1 cellular context compared by ENCODE assay signal in the genomic region with DNA sequence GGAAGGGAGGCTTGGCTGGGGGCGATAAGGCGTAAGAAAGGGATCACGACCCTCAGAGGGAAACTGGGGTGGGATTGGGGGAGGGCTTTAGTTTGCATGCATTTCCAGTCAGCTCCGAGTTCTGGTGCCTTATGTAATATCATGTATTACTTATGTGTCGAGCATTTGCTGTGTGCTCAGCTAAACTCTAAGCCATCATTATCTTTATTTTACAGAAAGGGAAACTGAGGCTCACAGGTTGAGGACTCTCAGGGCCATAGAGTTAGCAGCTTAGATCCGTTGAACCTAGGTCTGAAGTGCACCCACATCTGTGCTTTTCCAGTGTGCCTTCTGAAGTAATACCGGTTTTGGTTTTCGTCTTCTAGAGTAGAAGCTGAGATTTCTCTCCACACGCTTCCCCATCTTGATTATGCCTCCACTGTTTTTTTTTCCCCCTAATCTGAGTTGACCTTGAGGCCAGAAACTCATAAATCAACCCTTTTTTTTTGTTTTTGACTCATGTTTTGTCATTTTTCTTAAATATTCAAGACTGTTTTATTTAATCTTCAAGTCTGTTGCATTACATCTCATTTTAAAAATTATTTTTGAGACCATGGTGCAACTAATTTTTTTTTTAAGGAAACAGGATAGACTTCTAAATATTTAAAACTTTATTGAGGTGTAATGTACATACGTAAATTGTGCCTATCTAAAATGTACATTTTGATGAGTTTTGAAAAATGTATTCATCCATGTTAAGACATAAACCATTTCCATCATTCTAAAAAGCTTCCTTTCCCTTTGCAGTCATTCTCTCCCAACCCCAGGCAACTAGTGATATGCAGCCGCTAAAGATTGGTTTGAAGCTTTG.
A peak's percentile ranks its signal among the peaks of the same experiment; 100 is the strongest.
TF ChIP-seq lines count a peak whose summit lies in the region.

No MANE protein-coding gene starts in this region.

TF ChIP-seq in HepG2, 621 proteins besides CTCF, POLR2A, EP300 and RAD21 (continues in another document):
- no peak for TF ChIP-seq ZNF121 (CRISPR knock-in tag; IDR thresholded peaks at IDR 0.05)
- TF ChIP-seq, protein P1, sequence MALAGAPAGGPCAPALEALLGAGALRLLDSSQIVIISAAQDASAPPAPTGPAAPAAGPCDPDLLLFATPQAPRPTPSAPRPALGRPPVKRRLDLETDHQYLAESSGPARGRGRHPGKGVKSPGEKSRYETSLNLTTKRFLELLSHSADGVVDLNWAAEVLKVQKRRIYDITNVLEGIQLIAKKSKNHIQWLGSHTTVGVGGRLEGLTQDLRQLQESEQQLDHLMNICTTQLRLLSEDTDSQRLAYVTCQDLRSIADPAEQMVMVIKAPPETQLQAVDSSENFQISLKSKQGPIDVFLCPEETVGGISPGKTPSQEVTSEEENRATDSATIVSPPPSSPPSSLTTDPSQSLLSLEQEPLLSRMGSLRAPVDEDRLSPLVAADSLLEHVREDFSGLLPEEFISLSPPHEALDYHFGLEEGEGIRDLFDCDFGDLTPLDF (CRISPR knock-in tag; IDR thresholded peaks at IDR 0.05) = peak; percentile 3; the same call in 1 of the 2 replicates
- no peak for TF ChIP-seq PITX1 (CRISPR knock-in tag; IDR thresholded peaks at IDR 0.05)
- TF ChIP-seq, protein P2, sequence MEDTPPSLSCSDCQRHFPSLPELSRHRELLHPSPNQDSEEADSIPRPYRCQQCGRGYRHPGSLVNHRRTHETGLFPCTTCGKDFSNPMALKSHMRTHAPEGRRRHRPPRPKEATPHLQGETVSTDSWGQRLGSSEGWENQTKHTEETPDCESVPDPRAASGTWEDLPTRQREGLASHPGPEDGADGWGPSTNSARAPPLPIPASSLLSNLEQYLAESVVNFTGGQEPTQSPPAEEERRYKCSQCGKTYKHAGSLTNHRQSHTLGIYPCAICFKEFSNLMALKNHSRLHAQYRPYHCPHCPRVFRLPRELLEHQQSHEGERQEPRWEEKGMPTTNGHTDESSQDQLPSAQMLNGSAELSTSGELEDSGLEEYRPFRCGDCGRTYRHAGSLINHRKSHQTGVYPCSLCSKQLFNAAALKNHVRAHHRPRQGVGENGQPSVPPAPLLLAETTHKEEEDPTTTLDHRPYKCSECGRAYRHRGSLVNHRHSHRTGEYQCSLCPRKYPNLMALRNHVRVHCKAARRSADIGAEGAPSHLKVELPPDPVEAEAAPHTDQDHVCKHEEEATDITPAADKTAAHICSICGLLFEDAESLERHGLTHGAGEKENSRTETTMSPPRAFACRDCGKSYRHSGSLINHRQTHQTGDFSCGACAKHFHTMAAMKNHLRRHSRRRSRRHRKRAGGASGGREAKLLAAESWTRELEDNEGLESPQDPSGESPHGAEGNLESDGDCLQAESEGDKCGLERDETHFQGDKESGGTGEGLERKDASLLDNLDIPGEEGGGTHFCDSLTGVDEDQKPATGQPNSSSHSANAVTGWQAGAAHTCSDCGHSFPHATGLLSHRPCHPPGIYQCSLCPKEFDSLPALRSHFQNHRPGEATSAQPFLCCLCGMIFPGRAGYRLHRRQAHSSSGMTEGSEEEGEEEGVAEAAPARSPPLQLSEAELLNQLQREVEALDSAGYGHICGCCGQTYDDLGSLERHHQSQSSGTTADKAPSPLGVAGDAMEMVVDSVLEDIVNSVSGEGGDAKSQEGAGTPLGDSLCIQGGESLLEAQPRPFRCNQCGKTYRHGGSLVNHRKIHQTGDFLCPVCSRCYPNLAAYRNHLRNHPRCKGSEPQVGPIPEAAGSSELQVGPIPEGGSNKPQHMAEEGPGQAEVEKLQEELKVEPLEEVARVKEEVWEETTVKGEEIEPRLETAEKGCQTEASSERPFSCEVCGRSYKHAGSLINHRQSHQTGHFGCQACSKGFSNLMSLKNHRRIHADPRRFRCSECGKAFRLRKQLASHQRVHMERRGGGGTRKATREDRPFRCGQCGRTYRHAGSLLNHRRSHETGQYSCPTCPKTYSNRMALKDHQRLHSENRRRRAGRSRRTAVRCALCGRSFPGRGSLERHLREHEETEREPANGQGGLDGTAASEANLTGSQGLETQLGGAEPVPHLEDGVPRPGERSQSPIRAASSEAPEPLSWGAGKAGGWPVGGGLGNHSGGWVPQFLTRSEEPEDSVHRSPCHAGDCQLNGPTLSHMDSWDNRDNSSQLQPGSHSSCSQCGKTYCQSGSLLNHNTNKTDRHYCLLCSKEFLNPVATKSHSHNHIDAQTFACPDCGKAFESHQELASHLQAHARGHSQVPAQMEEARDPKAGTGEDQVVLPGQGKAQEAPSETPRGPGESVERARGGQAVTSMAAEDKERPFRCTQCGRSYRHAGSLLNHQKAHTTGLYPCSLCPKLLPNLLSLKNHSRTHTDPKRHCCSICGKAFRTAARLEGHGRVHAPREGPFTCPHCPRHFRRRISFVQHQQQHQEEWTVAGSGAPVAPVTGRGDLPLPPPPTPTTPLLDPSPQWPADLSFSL (CRISPR knock-in tag; IDR thresholded peaks at IDR 0.05) = 0 out of 2 replicates have a peak, but pooled peaks have one; percentile 45
- TF ChIP-seq CREB1 (IDR thresholded peaks at IDR 0.05) = no peak
- 0 out of 2 replicates have a peak, but pooled peaks have one; percentile 26 for TF ChIP-seq CREB1 (CRISPR knock-in tag; IDR thresholded peaks at IDR 0.05)
- TF ChIP-seq, protein P3, sequence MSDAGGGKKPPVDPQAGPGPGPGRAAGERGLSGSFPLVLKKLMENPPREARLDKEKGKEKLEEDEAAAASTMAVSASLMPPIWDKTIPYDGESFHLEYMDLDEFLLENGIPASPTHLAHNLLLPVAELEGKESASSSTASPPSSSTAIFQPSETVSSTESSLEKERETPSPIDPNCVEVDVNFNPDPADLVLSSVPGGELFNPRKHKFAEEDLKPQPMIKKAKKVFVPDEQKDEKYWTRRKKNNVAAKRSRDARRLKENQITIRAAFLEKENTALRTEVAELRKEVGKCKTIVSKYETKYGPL (CRISPR knock-in tag; IDR thresholded peaks at IDR 0.05) = 0 out of 2 replicates have a peak, but pooled peaks have one; percentile 17
- 0 out of 2 replicates have a peak, but pooled peaks have one; percentile 49 for TF ChIP-seq ESRRA (CRISPR knock-in tag; IDR thresholded peaks at IDR 0.05; ENCODE audit: low read depth)
- TF ChIP-seq RBFOX2 (IDR thresholded peaks at IDR 0.05; ENCODE audit: low read depth, low read length) = peak; percentile 68
- 0 out of 2 replicates have a peak, but pooled peaks have one; percentile 39 for TF ChIP-seq SMAD1 (CRISPR knock-in tag; IDR thresholded peaks at IDR 0.05; ENCODE audit: borderline replicate concordance, low read depth)
- TF ChIP-seq MTA3 (CRISPR knock-in tag; IDR thresholded peaks at IDR 0.05) = no peak
- TF ChIP-seq, protein P4, sequence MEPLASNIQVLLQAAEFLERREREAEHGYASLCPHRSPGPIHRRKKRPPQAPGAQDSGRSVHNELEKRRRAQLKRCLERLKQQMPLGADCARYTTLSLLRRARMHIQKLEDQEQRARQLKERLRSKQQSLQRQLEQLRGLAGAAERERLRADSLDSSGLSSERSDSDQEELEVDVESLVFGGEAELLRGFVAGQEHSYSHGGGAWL (CRISPR knock-in tag; IDR thresholded peaks at IDR 0.05) = no peak
- TF ChIP-seq ZFP90 (CRISPR knock-in tag; IDR thresholded peaks at IDR 0.05; ENCODE audit: borderline replicate concordance) = peak; percentile 75; the same call in 1 of the 2 replicates
- TF ChIP-seq ZNF749 (CRISPR knock-in tag; IDR thresholded peaks at IDR 0.05; ENCODE audit: borderline replicate concordance) = 0 out of 2 replicates have a peak, but pooled peaks have one; percentile 71
- TF ChIP-seq GFI1 (CRISPR knock-in tag; IDR thresholded peaks at IDR 0.05; ENCODE audit: borderline replicate concordance) = peak; percentile 12; the same call in 1 of the 2 replicates
- TF ChIP-seq, protein P5, sequence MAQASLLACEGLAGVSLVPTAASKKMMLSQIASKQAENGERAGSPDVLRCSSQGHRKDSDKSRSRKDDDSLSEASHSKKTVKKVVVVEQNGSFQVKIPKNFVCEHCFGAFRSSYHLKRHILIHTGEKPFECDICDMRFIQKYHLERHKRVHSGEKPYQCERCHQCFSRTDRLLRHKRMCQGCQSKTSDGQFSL (CRISPR knock-in tag; IDR thresholded peaks at IDR 0.05) = 0 out of 2 replicates have a peak, but pooled peaks have one; percentile 44
- 0 out of 2 replicates have a peak, but pooled peaks have one; percentile 4 for TF ChIP-seq ZNF713 (CRISPR knock-in tag; IDR thresholded peaks at IDR 0.05)
- TF ChIP-seq CAMTA2 (CRISPR knock-in tag; IDR thresholded peaks at IDR 0.05; ENCODE audit: borderline replicate concordance) = peak; percentile 8; the same call in 1 of the 2 replicates
- no peak for TF ChIP-seq MAF1 (CRISPR knock-in tag; IDR thresholded peaks at IDR 0.05; ENCODE audit: borderline replicate concordance)
- TF ChIP-seq NFKBIZ (CRISPR knock-in tag; IDR thresholded peaks at IDR 0.05) = no peak
- TF ChIP-seq MED13 (CRISPR knock-in tag; IDR thresholded peaks at IDR 0.05) = 0 out of 2 replicates have a peak, but pooled peaks have one; percentile 5
- TF ChIP-seq ZFP36L1 (CRISPR knock-in tag; IDR thresholded peaks at IDR 0.05) = 0 out of 2 replicates have a peak, but pooled peaks have one; percentile 44
- TF ChIP-seq, protein P6, sequence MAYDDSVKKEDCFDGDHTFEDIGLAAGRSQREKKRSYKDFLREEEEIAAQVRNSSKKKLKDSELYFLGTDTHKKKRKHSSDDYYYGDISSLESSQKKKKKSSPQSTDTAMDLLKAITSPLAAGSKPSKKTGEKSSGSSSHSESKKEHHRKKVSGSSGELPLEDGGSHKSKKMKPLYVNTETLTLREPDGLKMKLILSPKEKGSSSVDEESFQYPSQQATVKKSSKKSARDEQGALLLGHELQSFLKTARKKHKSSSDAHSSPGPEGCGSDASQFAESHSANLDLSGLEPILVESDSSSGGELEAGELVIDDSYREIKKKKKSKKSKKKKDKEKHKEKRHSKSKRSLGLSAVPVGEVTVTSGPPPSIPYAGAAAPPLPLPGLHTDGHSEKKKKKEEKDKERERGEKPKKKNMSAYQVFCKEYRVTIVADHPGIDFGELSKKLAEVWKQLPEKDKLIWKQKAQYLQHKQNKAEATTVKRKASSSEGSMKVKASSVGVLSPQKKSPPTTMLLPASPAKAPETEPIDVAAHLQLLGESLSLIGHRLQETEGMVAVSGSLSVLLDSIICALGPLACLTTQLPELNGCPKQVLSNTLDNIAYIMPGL (CRISPR knock-in tag; IDR thresholded peaks at IDR 0.05; ENCODE audit: borderline replicate concordance in 1 of 2, low read depth in 1 of 2) = 0 out of 4 replicates have a peak, but pooled peaks of 1 of the 2 experiments have one; percentile 4
- TF ChIP-seq MLLT10 (CRISPR knock-in tag; IDR thresholded peaks at IDR 0.05) = no peak
- TF ChIP-seq, protein P7, sequence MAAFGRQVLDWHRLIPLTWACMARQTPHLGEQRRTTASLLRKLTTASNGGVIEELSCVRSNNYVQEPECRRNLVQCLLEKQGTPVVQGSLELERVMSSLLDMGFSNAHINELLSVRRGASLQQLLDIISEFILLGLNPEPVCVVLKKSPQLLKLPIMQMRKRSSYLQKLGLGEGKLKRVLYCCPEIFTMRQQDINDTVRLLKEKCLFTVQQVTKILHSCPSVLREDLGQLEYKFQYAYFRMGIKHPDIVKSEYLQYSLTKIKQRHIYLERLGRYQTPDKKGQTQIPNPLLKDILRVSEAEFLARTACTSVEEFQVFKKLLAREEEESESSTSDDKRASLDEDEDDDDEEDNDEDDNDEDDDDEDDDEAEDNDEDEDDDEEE (CRISPR knock-in tag; IDR thresholded peaks at IDR 0.05) = peak; percentile 67; the same call in 1 of the 2 replicates
- TF ChIP-seq, protein P8, sequence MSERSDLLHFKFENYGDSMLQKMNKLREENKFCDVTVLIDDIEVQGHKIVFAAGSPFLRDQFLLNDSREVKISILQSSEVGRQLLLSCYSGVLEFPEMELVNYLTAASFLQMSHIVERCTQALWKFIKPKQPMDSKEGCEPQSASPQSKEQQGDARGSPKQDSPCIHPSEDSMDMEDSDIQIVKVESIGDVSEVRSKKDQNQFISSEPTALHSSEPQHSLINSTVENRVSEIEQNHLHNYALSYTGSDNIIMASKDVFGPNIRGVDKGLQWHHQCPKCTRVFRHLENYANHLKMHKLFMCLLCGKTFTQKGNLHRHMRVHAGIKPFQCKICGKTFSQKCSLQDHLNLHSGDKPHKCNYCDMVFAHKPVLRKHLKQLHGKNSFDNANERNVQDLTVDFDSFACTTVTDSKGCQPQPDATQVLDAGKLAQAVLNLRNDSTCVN (CRISPR knock-in tag; IDR thresholded peaks at IDR 0.05; ENCODE audit: borderline replicate concordance) = 0 out of 2 replicates have a peak, but pooled peaks have one; percentile 35
- TF ChIP-seq, protein P9, sequence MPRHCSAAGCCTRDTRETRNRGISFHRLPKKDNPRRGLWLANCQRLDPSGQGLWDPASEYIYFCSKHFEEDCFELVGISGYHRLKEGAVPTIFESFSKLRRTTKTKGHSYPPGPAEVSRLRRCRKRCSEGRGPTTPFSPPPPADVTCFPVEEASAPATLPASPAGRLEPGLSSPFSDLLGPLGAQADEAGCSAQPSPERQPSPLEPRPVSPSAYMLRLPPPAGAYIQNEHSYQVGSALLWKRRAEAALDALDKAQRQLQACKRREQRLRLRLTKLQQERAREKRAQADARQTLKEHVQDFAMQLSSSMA (CRISPR knock-in tag; IDR thresholded peaks at IDR 0.05) = 0 out of 2 replicates have a peak, but pooled peaks have one; percentile 49
- TF ChIP-seq ZNF446 (CRISPR knock-in tag; IDR thresholded peaks at IDR 0.05) = peak; percentile 59; the same call in 1 of the 2 replicates
- TF ChIP-seq, protein P10, sequence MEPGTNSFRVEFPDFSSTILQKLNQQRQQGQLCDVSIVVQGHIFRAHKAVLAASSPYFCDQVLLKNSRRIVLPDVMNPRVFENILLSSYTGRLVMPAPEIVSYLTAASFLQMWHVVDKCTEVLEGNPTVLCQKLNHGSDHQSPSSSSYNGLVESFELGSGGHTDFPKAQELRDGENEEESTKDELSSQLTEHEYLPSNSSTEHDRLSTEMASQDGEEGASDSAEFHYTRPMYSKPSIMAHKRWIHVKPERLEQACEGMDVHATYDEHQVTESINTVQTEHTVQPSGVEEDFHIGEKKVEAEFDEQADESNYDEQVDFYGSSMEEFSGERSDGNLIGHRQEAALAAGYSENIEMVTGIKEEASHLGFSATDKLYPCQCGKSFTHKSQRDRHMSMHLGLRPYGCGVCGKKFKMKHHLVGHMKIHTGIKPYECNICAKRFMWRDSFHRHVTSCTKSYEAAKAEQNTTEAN (CRISPR knock-in tag; conservative IDR thresholded peaks at IDR 0.05) = 0 out of 2 replicates have a peak, but pooled peaks have one; percentile 45
- TF ChIP-seq GLI4 (CRISPR knock-in tag; IDR thresholded peaks at IDR 0.05; ENCODE audit: borderline replicate concordance) = 0 out of 2 replicates have a peak, but pooled peaks have one; percentile 1
- peak; percentile 11; the same call in 1 of the 2 replicates for TF ChIP-seq ZNF33B (CRISPR knock-in tag; IDR thresholded peaks at IDR 0.05)
- peak; percentile 1 for TF ChIP-seq U2AF1 (optimal IDR thresholded peaks at IDR 0.05; ENCODE audit: low read depth, low read length)
- no peak for TF ChIP-seq JUND (CRISPR knock-in tag; IDR thresholded peaks at IDR 0.05)
- peak; percentile 75 for TF ChIP-seq HES4 (CRISPR knock-in tag; IDR thresholded peaks at IDR 0.05; ENCODE audit: borderline replicate concordance)
- TF ChIP-seq, protein P11, sequence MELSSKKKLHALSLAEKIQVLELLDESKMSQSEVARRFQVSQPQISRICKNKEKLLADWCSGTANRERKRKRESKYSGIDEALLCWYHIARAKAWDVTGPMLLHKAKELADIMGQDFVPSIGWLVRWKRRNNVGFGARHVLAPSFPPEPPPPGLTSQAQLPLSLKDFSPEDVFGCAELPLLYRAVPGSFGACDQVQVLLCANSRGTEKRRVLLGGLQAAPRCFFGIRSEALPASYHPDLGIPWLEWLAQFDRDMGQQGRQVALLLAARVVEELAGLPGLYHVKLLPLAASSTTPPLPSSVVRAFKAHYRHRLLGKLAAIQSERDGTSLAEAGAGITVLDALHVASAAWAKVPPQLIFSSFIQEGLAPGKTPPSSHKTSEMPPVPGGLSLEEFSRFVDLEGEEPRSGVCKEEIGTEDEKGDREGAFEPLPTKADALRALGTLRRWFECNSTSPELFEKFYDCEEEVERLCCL (CRISPR knock-in tag; IDR thresholded peaks at IDR 0.05; ENCODE audit: borderline replicate concordance) = no peak
- 0 out of 2 replicates have a peak, but pooled peaks have one; percentile 33 for TF ChIP-seq ZNF788 (CRISPR knock-in tag; IDR thresholded peaks at IDR 0.05; ENCODE audit: borderline replicate concordance)
- TF ChIP-seq WIZ (CRISPR knock-in tag; IDR thresholded peaks at IDR 0.05) = 0 out of 2 replicates have a peak, but pooled peaks have one; percentile 7
- TF ChIP-seq ZNF274 (CRISPR knock-in tag; IDR thresholded peaks at IDR 0.05) = 0 out of 2 replicates have a peak, but pooled peaks have one; percentile 4
